In the genomic region with DNA sequence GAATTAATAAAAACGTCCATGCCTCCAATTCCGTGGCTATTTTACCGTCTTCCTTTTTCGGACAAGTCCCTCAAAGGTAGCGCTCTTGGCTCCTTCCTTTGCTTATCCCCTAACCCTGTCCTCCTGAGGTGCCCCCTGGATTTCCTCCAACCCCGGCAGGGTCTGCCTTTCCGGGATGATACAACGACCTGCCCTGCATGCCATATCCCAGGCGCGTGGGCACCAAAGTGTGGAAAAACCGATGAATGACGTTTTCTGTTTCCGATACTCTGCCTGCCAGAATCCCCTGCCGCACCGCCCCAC, we compare ENCODE assay signal across 8 cellular contexts. TPM values are rescaled to one million over a fixed set of nuclear protein-coding genes. Genes with fewer than 3 reads are reported as not detected.
DNase-seq lines count a peak whose midpoint lies in the region; ATAC-seq and TF ChIP-seq lines count a peak whose summit lies in the region.

No MANE protein-coding gene starts in this region.

- no peak for TF ChIP-seq CTCF in heart right ventricle (IDR thresholded peaks at IDR 0.05)
- no peak for TF ChIP-seq CTCF in gastrocnemius medialis (IDR thresholded peaks at IDR 0.05 in 4 of 5, conservative IDR thresholded peaks at IDR 0.05 in 1 of 5)

- peaks cover 0 to 27% (median 0%) of the 10 kb centered on the region in 9 donors for H3K36me3 ChIP-seq in heart right ventricle
- peaks cover 0 to 7% of the 10 kb centered on the region in 2 donors for H3K36me3 ChIP-seq in gastrocnemius medialis

- H3K4me3 Mint-ChIP-seq in activated CD4-positive, alpha-beta memory T cell treated with anti-CD3 and anti-CD28 coated beads for 36 hours: peak overlapping the region; percentile 78

- peak overlapping the region; percentile 88 for H3K27ac Mint-ChIP-seq in activated CD4-positive, alpha-beta memory T cell treated with anti-CD3 and anti-CD28 coated beads for 36 hours

- peaks cover 12% of the 10 kb centered on the region for H3K36me3 Mint-ChIP-seq in activated CD4-positive, alpha-beta memory T cell treated with anti-CD3 and anti-CD28 coated beads for 36 hours

- CTCF ChIA-PET in activated CD4-positive, alpha-beta memory T cell treated with anti-CD3 and anti-CD28 coated beads for 36 hours (lab: Charles Lee): no interaction called here

- intact Hi-C loops in activated CD4-positive, alpha-beta memory T cell treated with anti-CD3 and anti-CD28 coated beads for 36 hours (cut with micrococcal nuclease): no loop called here
- intact Hi-C loops in heart right ventricle (cut with DNase I): no loop called here
- intact Hi-C loops in gastrocnemius medialis (cut with DNase I; ENCODE audit: low total_unique reads): no loop called here

- in situ Hi-C loops in gastrocnemius medialis (cut with MboI; ENCODE audit: low sequenced_read_pairs in 4 of 4): no loop called here

- POLR2A ChIA-PET in activated CD4-positive, alpha-beta memory T cell treated with anti-CD3 and anti-CD28 coated beads for 36 hours (lab: Charles Lee): no interaction called here

- TF ChIP-seq POLR2A in gastrocnemius medialis (IDR thresholded peaks at IDR 0.05): no peak

- H3K27me3 ChIP-seq in heart right ventricle (peaks cover 0 to 41% (median 0%) of the 10 kb centered on the region in 7 donors), gastrocnemius medialis (no peaks in the 10 kb centered on the region)

- H3K9me3 Mint-ChIP-seq in activated CD4-positive, alpha-beta memory T cell treated with anti-CD3 and anti-CD28 coated beads for 36 hours: no peaks in the 10 kb centered on the region

- peaks cover 3% of the 10 kb centered on the region for H3K27me3 Mint-ChIP-seq in activated CD4-positive, alpha-beta memory T cell treated with anti-CD3 and anti-CD28 coated beads for 36 hours

- H3K4me3 ChIP-seq in heart right ventricle: peak overlapping the region; percentile 34 to 75 (median 66)
- peak overlapping the region; percentile 61 to 74 (median 70) for H3K4me3 ChIP-seq in gastrocnemius medialis

- H3K4me1 ChIP-seq in heart right ventricle: peaks cover 0 to 7% (median 3%) of the 10 kb centered on the region in 9 donors
- peaks cover 0 to 5% of the 10 kb centered on the region in 2 donors for H3K4me1 ChIP-seq in gastrocnemius medialis

- H3K27ac ChIP-seq in heart right ventricle (peak overlapping the region in 6 of 10 donors; percentile 35 to 62 (median 59)), gastrocnemius medialis (peak overlapping the region; percentile 67 to 74 (median 70))

- peaks cover 0 to 7% (median 0%) of the 10 kb centered on the region in 11 donors for H3K9me3 ChIP-seq in heart right ventricle
- H3K9me3 ChIP-seq in gastrocnemius medialis: no peaks in the 10 kb centered on the region

- H3K4me1 Mint-ChIP-seq in activated CD4-positive, alpha-beta memory T cell treated with anti-CD3 and anti-CD28 coated beads for 36 hours (ENCODE audit: low read depth): peaks cover 8% of the 10 kb centered on the region

- ATAC-seq in GM19438 (IDR thresholded peaks at IDR 0.05; ENCODE audit: low read depth, unreplicated experiment) (peak; percentile 7), heart right ventricle (peak in 1 of 8 donors; percentile 39), gastrocnemius medialis (no peak)

- WGBS in heart right ventricle, 2 donors: 7 to 13% methylated on average over 14 to 15 of the region's 15 CpGs

- no peak for DNase-seq in activated CD4-positive, alpha-beta memory T cell treated with anti-CD3 and anti-CD28 coated beads for 36 hours
- no peak for DNase-seq in heart right ventricle
- DNase-seq in gastrocnemius medialis: peak in 1 of 2 donors; percentile 1
- no peak for DNase-seq in NCI-H1417 (lab: John Stamatoyannopoulos, UW)
- DNase-seq in NCI-H1105 (lab: John Stamatoyannopoulos, UW): no peak
- no peak for DNase-seq in T-helper 9 cell
- DNase-seq in effector CD4-positive, alpha-beta T cell: no peak

RNA-seq across cellular contexts. Expression of gene CSTF2, which starts 0.7 kb away (rescaled TPM):
- 10 to 100 TPM; 41.3 to 42.8 TPM for total RNA-seq in activated CD4-positive, alpha-beta memory T cell treated with anti-CD3 and anti-CD28 coated beads for 36 hours
- total RNA-seq in heart right ventricle (10 to 100 TPM in 1 of 10 donors, 1 to 10 TPM in 9; 5.7 to 10.7 (median 8.0) TPM), gastrocnemius medialis (1 to 10 TPM; 2.4 to 7.8 (median 5.1) TPM)
- 1 to 10 TPM; 1.8 to 8.9 TPM for polyA plus RNA-seq in heart right ventricle

RNA-seq across cellular contexts. Expression of gene NOX1, which starts 54.7 kb away (rescaled TPM):
- total RNA-seq in activated CD4-positive, alpha-beta memory T cell treated with anti-CD3 and anti-CD28 coated beads for 36 hours: not detected
- total RNA-seq in heart right ventricle: not detected
- polyA plus RNA-seq in heart right ventricle: not detected
- not detected for total RNA-seq in gastrocnemius medialis
